Comparison of ENCODE assay signal across 8 cellular contexts in genomic region chr3:27720899-27721716, GRCh38. TPM values are rescaled to one million over a fixed set of nuclear protein-coding genes. Genes with fewer than 3 reads are reported as not detected.
DNase-seq lines count a peak whose midpoint lies in the region; ATAC-seq and TF ChIP-seq lines count a peak whose summit lies in the region.

No MANE protein-coding gene starts in this region.

- no peaks in the 10 kb centered on the region for H3K9me3 ChIP-seq in heart left ventricle
- H3K9me3 ChIP-seq in OCI-LY7 (ENCODE audit: low read length): no peaks in the 10 kb centered on the region
- H3K9me3 ChIP-seq in parathyroid adenoma (ENCODE audit: control insufficient read depth, low read length): no peaks in the 10 kb centered on the region

- peaks cover 0 to 36% (median 21%) of the 10 kb centered on the region in 12 donors for H3K4me1 ChIP-seq in heart left ventricle
- no peaks in the 10 kb centered on the region for H3K4me1 ChIP-seq in OCI-LY7 (ENCODE audit: insufficient read depth, low read length, poor library complexity, severe bottlenecking)
- peaks cover 3% of the 10 kb centered on the region for H3K4me1 ChIP-seq in parathyroid adenoma

- intact Hi-C loops in heart left ventricle (cut with DNase I) (no loop called here), Right ventricle myocardium inferior (cut with DNase I) (no loop called here), OCI-LY7 (cut with micrococcal nuclease; ENCODE audit: unreplicated experiment) (no loop called here)

- ATAC-seq in heart left ventricle: peak in 2 of 4 donors; percentile 43 to 52
- ATAC-seq in Right ventricle myocardium inferior: no peak
- ATAC-seq in HG03045 (IDR thresholded peaks at IDR 0.05; ENCODE audit: unreplicated experiment): no peak
- ATAC-seq in HG03457 (IDR thresholded peaks at IDR 0.05; ENCODE audit: unreplicated experiment): no peak
- no peak for ATAC-seq in GM18861 (IDR thresholded peaks at IDR 0.05; ENCODE audit: unreplicated experiment)

- H3K36me3 ChIP-seq in heart left ventricle (no peaks in the 10 kb centered on the region), OCI-LY7 (ENCODE audit: insufficient read depth, low read length) (no peaks in the 10 kb centered on the region), parathyroid adenoma (ENCODE audit: control insufficient read depth, insufficient read depth, low read length) (no peaks in the 10 kb centered on the region)

- WGBS in heart left ventricle, 4 donors: 2 to 6% (median 4%) methylated on average over 36 to 64 of the region's 64 CpGs

- H3K27ac ChIP-seq in heart left ventricle: peak overlapping the region in 1 of 12 donors; percentile 70
- H3K27ac ChIP-seq in OCI-LY7 (ENCODE audit: low read depth, low read length, poor library complexity, severe bottlenecking): no peak overlapping the region
- no peak overlapping the region for H3K27ac ChIP-seq in parathyroid adenoma

- TF ChIP-seq CTCF in heart left ventricle (IDR thresholded peaks at IDR 0.05) (peak in 3 of 12 donors; percentile 8 to 33 (median 12)), OCI-LY7 (conservative IDR thresholded peaks at IDR 0.05; ENCODE audit: low read length) (0 out of 2 replicates have a peak, but pooled peaks have one; percentile 17), epithelial cell of proximal tubule (conservative IDR thresholded peaks at IDR 0.05; ENCODE audit: low read depth, low read length) (no peak), parathyroid adenoma (IDR thresholded peaks at IDR 0.05) (no peak)

- H3K4me2 ChIP-seq in OCI-LY7 (ENCODE audit: low read length) (no peak overlapping the region), parathyroid adenoma (ENCODE audit: low read length) (peak overlapping the region; percentile 42)

- no peaks in the 10 kb centered on the region for H4K20me1 ChIP-seq in OCI-LY7 (ENCODE audit: insufficient read depth, low read length)

- TF ChIP-seq POLR2A in heart left ventricle (IDR thresholded peaks at IDR 0.05): no peak

- H3K4me3 ChIP-seq in heart left ventricle: peak overlapping the region; percentile 29 to 62 (median 44)
- no peak overlapping the region for H3K4me3 ChIP-seq in OCI-LY7 (ENCODE audit: low read depth, low read length, poor library complexity, severe bottlenecking)
- H3K4me3 ChIP-seq in epithelial cell of proximal tubule (ENCODE audit: low read depth, low read length): peak overlapping the region; percentile 35
- H3K4me3 ChIP-seq in parathyroid adenoma (ENCODE audit: low read depth, low read length): no peak overlapping the region

- no peaks in the 10 kb centered on the region for H3K9me2 ChIP-seq in OCI-LY7 (ENCODE audit: insufficient read depth, low read length)

- H2AFZ ChIP-seq in OCI-LY7 (ENCODE audit: low read length): no peak overlapping the region
- peak overlapping the region; percentile 33 for H2AFZ ChIP-seq in parathyroid adenoma

- peaks cover 58 to 100% (median 87%) of the 10 kb centered on the region in 9 donors for H3K27me3 ChIP-seq in heart left ventricle
- H3K27me3 ChIP-seq in parathyroid adenoma (ENCODE audit: control insufficient read depth, insufficient read depth, low read length): peaks cover 11% of the 10 kb centered on the region

- H3K9ac ChIP-seq in parathyroid adenoma: no peak overlapping the region

- no TSS peak for BruUV-seq in OCI-LY7 (replicated peaks; lab: Mats Ljungman, UMichigan)

- CTCF ChIA-PET in OCI-LY7 (lab: Charles Lee; ENCODE audit: unreplicated experiment): no interaction called here

- POLR2A ChIA-PET in OCI-LY7 (lab: Charles Lee): no interaction called here

- H3K79me2 ChIP-seq in OCI-LY7 (ENCODE audit: insufficient read depth, low read depth, low read length): no peaks in the 10 kb centered on the region
- no peaks in the 10 kb centered on the region for H3K79me2 ChIP-seq in parathyroid adenoma

- DNase-seq in heart left ventricle (peak in 1 of 5 donors; percentile 52), Right ventricle myocardium inferior (ENCODE audit: missing footprints) (no peak), OCI-LY7 (ENCODE audit: low spot score) (no peak), epithelial cell of proximal tubule (ENCODE audit: low read depth) (no peak)

RNA-seq across cellular contexts. Expression of gene EOMES, which starts 1.0 kb away (rescaled TPM):
- total RNA-seq in heart left ventricle: 1 to 10 TPM in 1 of 9 donors, under 1 TPM in 5, not detected in 3; 0.05 to 2.1 (median 0.27) TPM
- under 1 TPM; 0.04 TPM for polyA plus RNA-seq in heart left ventricle
- total RNA-seq in Right ventricle myocardium inferior: 0.08 TPM
- total RNA-seq in OCI-LY7 (2014; rRNA removed; shearing (Covaris generic)): not detected in 2 replicates
- total RNA-seq in OCI-LY7 (2022): not detected in 2 replicates
- not detected in 2 replicates for total RNA-seq in epithelial cell of proximal tubule

Comparison
In these comparisons a context has a peak if more than half of its experiments do, and no peak if none do; other contexts are left out.
1. H3K4me3 ChIP-seq: peak in heart left ventricle (12 of 12) and epithelial cell of proximal tubule (single experiment); none in OCI-LY7 (single experiment) and parathyroid adenoma (single experiment).